1 cellular context compared by ENCODE assay signal in the genomic region with DNA sequence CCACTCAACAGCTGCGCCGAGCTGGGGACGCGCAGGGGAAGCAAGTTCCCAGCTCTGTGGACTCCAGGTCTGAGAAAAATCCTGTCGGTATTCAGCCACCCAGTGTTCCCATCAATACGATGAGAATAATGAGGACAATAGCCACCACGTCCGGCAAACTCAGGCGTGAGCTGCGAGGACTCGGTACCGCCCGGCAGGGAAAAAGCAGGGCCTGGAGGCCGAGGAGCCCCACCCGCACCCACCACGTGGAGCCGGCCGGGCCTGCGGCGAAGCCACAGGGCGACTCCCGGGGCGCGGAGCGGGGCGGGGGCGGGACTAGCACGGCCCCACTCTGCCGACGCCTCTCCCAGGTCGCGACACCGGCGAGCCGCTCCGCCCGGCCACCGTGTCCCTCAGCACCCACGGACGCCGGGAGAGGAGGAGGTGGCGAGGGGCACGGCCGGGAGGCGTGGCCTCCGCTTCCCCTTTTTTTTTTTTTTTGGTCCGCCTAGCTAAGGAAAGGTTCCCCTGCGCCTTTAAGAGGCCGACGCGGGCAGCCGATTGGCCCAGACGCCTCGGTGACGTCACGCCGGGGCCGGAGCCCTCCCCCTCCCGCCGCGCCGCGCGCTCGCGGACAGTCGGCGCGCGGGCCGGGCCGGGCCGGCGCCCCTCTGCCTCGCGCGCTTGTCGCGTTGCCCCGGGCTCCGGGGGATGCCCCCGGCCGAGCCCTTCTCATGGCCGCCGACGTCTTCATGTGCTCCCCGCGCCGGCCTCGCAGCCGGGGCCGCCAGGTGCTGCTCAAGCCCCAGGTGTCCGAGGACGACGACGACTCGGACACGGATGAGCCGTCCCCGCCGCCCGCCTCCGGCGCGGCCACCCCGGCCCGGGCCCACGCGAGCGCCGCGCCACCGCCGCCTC.
TF ChIP-seq lines count a peak whose summit lies in the region.

A gene with protein sequence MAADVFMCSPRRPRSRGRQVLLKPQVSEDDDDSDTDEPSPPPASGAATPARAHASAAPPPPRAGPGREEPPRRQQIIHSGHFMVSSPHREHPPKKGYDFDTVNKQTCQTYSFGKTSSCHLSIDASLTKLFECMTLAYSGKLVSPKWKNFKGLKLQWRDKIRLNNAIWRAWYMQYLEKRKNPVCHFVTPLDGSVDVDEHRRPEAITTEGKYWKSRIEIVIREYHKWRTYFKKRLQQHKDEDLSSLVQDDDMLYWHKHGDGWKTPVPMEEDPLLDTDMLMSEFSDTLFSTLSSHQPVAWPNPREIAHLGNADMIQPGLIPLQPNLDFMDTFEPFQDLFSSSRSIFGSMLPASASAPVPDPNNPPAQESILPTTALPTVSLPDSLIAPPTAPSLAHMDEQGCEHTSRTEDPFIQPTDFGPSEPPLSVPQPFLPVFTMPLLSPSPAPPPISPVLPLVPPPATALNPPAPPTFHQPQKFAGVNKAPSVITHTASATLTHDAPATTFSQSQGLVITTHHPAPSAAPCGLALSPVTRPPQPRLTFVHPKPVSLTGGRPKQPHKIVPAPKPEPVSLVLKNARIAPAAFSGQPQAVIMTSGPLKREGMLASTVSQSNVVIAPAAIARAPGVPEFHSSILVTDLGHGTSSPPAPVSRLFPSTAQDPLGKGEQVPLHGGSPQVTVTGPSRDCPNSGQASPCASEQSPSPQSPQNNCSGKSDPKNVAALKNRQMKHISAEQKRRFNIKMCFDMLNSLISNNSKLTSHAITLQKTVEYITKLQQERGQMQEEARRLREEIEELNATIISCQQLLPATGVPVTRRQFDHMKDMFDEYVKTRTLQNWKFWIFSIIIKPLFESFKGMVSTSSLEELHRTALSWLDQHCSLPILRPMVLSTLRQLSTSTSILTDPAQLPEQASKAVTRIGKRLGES (plus strand): TSS at position 616 of the 897 bp plus-strand sequence. CDS start 98 bp downstream, at position 714.

TF ChIP-seq in A549, 52 proteins besides CTCF, POLR2A, EP300 and RAD21 (continued from another document):
- TF ChIP-seq, protein P1, sequence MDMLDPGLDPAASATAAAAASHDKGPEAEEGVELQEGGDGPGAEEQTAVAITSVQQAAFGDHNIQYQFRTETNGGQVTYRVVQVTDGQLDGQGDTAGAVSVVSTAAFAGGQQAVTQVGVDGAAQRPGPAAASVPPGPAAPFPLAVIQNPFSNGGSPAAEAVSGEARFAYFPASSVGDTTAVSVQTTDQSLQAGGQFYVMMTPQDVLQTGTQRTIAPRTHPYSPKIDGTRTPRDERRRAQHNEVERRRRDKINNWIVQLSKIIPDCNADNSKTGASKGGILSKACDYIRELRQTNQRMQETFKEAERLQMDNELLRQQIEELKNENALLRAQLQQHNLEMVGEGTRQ (IDR thresholded peaks at IDR 0.05), result peak; percentile 40; the same call in 1 of the 2 replicates
- TF ChIP-seq, protein P2, sequence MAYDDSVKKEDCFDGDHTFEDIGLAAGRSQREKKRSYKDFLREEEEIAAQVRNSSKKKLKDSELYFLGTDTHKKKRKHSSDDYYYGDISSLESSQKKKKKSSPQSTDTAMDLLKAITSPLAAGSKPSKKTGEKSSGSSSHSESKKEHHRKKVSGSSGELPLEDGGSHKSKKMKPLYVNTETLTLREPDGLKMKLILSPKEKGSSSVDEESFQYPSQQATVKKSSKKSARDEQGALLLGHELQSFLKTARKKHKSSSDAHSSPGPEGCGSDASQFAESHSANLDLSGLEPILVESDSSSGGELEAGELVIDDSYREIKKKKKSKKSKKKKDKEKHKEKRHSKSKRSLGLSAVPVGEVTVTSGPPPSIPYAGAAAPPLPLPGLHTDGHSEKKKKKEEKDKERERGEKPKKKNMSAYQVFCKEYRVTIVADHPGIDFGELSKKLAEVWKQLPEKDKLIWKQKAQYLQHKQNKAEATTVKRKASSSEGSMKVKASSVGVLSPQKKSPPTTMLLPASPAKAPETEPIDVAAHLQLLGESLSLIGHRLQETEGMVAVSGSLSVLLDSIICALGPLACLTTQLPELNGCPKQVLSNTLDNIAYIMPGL (CRISPR knock-in tag; IDR thresholded peaks at IDR 0.05; ENCODE audit: borderline replicate concordance), result no peak
- TF ChIP-seq JUNB (IDR thresholded peaks at IDR 0.05), result no peak
- 0 out of 2 replicates have a peak, but pooled peaks have one; percentile 27 for TF ChIP-seq RFX5 (IDR thresholded peaks at IDR 0.05)
- TF ChIP-seq HOXB5 (CRISPR knock-in tag; IDR thresholded peaks at IDR 0.05), result peak; percentile 79; the same call in 1 of the 2 replicates
- TF ChIP-seq, protein P3, sequence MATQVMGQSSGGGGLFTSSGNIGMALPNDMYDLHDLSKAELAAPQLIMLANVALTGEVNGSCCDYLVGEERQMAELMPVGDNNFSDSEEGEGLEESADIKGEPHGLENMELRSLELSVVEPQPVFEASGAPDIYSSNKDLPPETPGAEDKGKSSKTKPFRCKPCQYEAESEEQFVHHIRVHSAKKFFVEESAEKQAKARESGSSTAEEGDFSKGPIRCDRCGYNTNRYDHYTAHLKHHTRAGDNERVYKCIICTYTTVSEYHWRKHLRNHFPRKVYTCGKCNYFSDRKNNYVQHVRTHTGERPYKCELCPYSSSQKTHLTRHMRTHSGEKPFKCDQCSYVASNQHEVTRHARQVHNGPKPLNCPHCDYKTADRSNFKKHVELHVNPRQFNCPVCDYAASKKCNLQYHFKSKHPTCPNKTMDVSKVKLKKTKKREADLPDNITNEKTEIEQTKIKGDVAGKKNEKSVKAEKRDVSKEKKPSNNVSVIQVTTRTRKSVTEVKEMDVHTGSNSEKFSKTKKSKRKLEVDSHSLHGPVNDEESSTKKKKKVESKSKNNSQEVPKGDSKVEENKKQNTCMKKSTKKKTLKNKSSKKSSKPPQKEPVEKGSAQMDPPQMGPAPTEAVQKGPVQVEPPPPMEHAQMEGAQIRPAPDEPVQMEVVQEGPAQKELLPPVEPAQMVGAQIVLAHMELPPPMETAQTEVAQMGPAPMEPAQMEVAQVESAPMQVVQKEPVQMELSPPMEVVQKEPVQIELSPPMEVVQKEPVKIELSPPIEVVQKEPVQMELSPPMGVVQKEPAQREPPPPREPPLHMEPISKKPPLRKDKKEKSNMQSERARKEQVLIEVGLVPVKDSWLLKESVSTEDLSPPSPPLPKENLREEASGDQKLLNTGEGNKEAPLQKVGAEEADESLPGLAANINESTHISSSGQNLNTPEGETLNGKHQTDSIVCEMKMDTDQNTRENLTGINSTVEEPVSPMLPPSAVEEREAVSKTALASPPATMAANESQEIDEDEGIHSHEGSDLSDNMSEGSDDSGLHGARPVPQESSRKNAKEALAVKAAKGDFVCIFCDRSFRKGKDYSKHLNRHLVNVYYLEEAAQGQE (IDR thresholded peaks at IDR 0.05), result no peak
- TF ChIP-seq, protein P4, sequence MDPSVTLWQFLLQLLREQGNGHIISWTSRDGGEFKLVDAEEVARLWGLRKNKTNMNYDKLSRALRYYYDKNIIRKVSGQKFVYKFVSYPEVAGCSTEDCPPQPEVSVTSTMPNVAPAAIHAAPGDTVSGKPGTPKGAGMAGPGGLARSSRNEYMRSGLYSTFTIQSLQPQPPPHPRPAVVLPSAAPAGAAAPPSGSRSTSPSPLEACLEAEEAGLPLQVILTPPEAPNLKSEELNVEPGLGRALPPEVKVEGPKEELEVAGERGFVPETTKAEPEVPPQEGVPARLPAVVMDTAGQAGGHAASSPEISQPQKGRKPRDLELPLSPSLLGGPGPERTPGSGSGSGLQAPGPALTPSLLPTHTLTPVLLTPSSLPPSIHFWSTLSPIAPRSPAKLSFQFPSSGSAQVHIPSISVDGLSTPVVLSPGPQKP (IDR thresholded peaks at IDR 0.05; ENCODE audit: low read depth, low read length), result no peak
- no peak for TF ChIP-seq NR3C1 (IDR thresholded peaks at IDR 0.05)
- TF ChIP-seq CHD4 (IDR thresholded peaks at IDR 0.05; ENCODE audit: borderline replicate concordance), result no peak
- TF ChIP-seq JUN (IDR thresholded peaks at IDR 0.05), result peak in 1 of 2 experiments; percentile 69; a peak in 3 of 5 replicates
- TF ChIP-seq, protein P5, sequence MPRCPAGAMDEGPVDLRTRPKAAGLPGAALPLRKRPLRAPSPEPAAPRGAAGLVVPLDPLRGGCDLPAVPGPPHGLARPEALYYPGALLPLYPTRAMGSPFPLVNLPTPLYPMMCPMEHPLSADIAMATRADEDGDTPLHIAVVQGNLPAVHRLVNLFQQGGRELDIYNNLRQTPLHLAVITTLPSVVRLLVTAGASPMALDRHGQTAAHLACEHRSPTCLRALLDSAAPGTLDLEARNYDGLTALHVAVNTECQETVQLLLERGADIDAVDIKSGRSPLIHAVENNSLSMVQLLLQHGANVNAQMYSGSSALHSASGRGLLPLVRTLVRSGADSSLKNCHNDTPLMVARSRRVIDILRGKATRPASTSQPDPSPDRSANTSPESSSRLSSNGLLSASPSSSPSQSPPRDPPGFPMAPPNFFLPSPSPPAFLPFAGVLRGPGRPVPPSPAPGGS (IDR thresholded peaks at IDR 0.05), result peak; percentile 73; the same call in 1 of the 3 replicates
- TF ChIP-seq POLR2AphosphoS2 (conservative IDR thresholded peaks at IDR 0.05; ENCODE audit: low read length), result no peak
- no peak for TF ChIP-seq RARB (CRISPR knock-in tag; IDR thresholded peaks at IDR 0.05)
- peak; percentile 82 for TF ChIP-seq HOXB13 (CRISPR knock-in tag; IDR thresholded peaks at IDR 0.05; ENCODE audit: low read depth)
- TF ChIP-seq, protein P6, sequence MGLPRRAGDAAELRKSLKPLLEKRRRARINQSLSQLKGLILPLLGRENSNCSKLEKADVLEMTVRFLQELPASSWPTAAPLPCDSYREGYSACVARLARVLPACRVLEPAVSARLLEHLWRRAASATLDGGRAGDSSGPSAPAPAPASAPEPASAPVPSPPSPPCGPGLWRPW (IDR thresholded peaks at IDR 0.05), result no peak
- no peak for TF ChIP-seq RNF2 (IDR thresholded peaks at IDR 0.05; ENCODE audit: borderline replicate concordance, low read depth)
- TF ChIP-seq, protein P7, sequence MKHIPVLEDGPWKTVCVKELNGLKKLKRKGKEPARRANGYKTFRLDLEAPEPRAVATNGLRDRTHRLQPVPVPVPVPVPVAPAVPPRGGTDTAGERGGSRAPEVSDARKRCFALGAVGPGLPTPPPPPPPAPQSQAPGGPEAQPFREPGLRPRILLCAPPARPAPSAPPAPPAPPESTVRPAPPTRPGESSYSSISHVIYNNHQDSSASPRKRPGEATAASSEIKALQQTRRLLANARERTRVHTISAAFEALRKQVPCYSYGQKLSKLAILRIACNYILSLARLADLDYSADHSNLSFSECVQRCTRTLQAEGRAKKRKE (CRISPR knock-in tag; IDR thresholded peaks at IDR 0.05; ENCODE audit: low read depth), result peak; percentile 62; the same call in 1 of the 2 replicates
- TF ChIP-seq HEYL (CRISPR knock-in tag; IDR thresholded peaks at IDR 0.05), result peak; percentile 52; the same call in 1 of the 2 replicates
- TF ChIP-seq NFE2L2 (conservative IDR thresholded peaks at IDR 0.05; ENCODE audit: low read length), result no peak
- TF ChIP-seq EHF (CRISPR knock-in tag; IDR thresholded peaks at IDR 0.05), result peak; percentile 80; the same call in 1 of the 2 replicates
- TF ChIP-seq ZC3H11A (IDR thresholded peaks at IDR 0.05), result no peak
- TF ChIP-seq GATA3 (IDR thresholded peaks at IDR 0.05; ENCODE audit: borderline replicate concordance), result no peak; the same call in 1 of the 2 replicates
- TF ChIP-seq MAFK (IDR thresholded peaks at IDR 0.05; ENCODE audit: partially characterized antibody), result no peak
- TF ChIP-seq NPAS2 (CRISPR knock-in tag; IDR thresholded peaks at IDR 0.05; ENCODE audit: borderline replicate concordance), result no peak
- no peak for TF ChIP-seq ZSCAN20 (CRISPR knock-in tag; IDR thresholded peaks at IDR 0.05)
- peak; percentile 84 for TF ChIP-seq MYC (IDR thresholded peaks at IDR 0.05; ENCODE audit: borderline replicate concordance, low read length)
- no peak for TF ChIP-seq FOSB (CRISPR knock-in tag; IDR thresholded peaks at IDR 0.05)
- no peak for TF ChIP-seq CBX8 (IDR thresholded peaks at IDR 0.05)
- TF ChIP-seq ZFP36 (IDR thresholded peaks at IDR 0.05; ENCODE audit: borderline replicate concordance, partially characterized antibody), result no peak
- TF ChIP-seq MAZ (IDR thresholded peaks at IDR 0.05; ENCODE audit: borderline replicate concordance, low read depth, low read length), result no peak
- peak; percentile 52; the same call in 1 of the 2 replicates for TF ChIP-seq TP53 (CRISPR knock-in tag; IDR thresholded peaks at IDR 0.05)
- TF ChIP-seq ZNF302 (CRISPR knock-in tag; IDR thresholded peaks at IDR 0.05), result no peak
- no peak for TF ChIP-seq FOXS1 (CRISPR knock-in tag; IDR thresholded peaks at IDR 0.05)
- no peak for TF ChIP-seq RCOR1 (IDR thresholded peaks at IDR 0.05; ENCODE audit: low read depth, low read length)
